Comparison of ENCODE assay signal across 21 cellular contexts in genomic region chr6:135173989-135174484, GRCh38. TPM values are rescaled to one million over a fixed set of nuclear protein-coding genes. Genes with fewer than 3 reads are reported as not detected.
"Had no signal": no experiment of that assay in that cellular context is flagged by ENCODE, and none has a peak within 500 bp of the region (broad histone marks: within the 10 kb centered on the region; RNA-seq: fewer than 3 reads in every experiment).

No MANE protein-coding gene starts in this region.

- H3K27ac ChIP-seq: esophagus squamous epithelium, gastroesophageal sphincter, left ventricle myocardium inferior, lower lobe of right lung, neural progenitor cell, ovary, stomach, thoracic aorta, uterus had no signal

- H3K9me3 ChIP-seq: esophagus squamous epithelium, gastroesophageal sphincter, lower lobe of right lung, ovary, stomach, thoracic aorta, uterus had no signal

- H3K36me3 ChIP-seq: esophagus squamous epithelium, gastroesophageal sphincter, left ventricle myocardium inferior, lower lobe of right lung, neural progenitor cell, ovary, stomach, thoracic aorta, uterus had no signal

- H3K4me1 ChIP-seq: gastroesophageal sphincter, left ventricle myocardium inferior, lower lobe of right lung, neural progenitor cell, uterus had no signal

- DNase-seq: dermis blood vessel endothelial cell; esophagus squamous epithelium; foreskin fibroblast; glutamatergic neuron; immature natural killer cell; left ventricle myocardium inferior; lower lobe of right lung; nucleus accumbens; ovary; right cardiac atrium; small intestine; stimulated activated CD4-positive, alpha-beta T cell treated with anti-CD3 and anti-CD28 coated beads, Interleukin-12 subunit alpha, Interleukin-12 subunit beta, amount 100 ng/mL, for 4 hours; stimulated activated naive CD4-positive, alpha-beta T cell; stomach; substantia nigra; uterus had no signal

- H3K4me3 ChIP-seq: esophagus squamous epithelium, gastroesophageal sphincter, left ventricle myocardium inferior, lower lobe of right lung, neural progenitor cell, ovary, stomach, thoracic aorta, uterus had no signal

- H3K27me3 ChIP-seq: esophagus squamous epithelium, gastroesophageal sphincter, ovary, stomach, uterus had no signal

- ATAC-seq: gastroesophageal sphincter; lower lobe of right lung; natural killer cell treated with Interleukin-12 subunit alpha and Interleukin-12 subunit beta and Interleukin-15 and Interleukin-18, amount 100 ng/mL, for 72 hours; right cardiac atrium had no signal

- FAIRE-seq: keratinocyte, small intestine had no signal

RNA-seq across cellular contexts. Expression of gene MYB, which starts 7.1 kb away (rescaled TPM):
- total RNA-seq: thoracic aorta had no signal
- polyA plus RNA-seq: right cardiac atrium had no signal
